Comparison of ENCODE assay signal across 8 cellular contexts in the genomic region with DNA sequence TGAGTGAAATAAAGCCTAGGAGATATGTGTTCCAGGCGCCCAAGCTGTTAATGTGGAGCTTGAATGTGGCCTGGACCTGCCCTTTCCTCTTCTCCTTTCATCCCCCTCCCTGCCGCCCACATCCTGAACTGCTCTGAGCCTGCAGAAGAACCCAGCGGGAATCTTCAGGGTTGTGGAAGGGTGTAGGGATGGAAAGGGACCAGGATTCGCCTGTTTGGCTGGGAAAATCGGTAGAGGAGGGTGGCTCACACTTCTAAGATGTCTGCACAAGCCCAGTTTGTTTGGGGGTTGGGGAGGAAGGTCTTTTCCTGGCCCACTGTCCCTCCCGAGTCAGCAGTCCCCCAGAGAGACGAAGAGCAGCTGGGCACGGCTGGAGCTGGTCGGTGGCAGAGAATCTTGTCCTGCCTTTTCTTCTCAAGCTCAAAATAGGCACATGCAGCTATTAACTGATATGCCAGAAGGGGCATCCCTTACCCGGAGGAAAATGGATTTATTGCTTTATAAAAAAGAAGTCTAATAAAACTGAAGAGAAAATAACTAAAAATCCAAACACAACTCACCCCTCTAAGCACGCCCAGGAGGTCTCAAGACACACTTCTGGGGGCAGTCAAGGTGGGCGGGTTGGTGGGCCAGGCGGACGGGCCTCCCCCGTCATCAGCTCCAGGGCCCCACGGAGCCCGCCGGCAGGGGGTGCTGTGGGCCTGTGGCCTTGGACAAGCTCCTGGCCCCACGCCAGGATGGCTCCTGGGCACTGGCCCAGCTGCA. TPM values are rescaled to one million over a fixed set of nuclear protein-coding genes. Genes with fewer than 3 reads are reported as not detected.
DNase-seq lines count a peak whose midpoint lies in the region; ATAC-seq and TF ChIP-seq lines count a peak whose summit lies in the region.

No MANE protein-coding gene starts in this region.

- H3K4me1 ChIP-seq in mesendoderm (ENCODE audit: control insufficient read depth, low read depth, low read length): no peaks in the 10 kb centered on the region

- H3K4me3 ChIP-seq in AG04450 (ENCODE audit: low read depth, low read length) (no peak overlapping the region), mesendoderm (ENCODE audit: low read length) (no peak overlapping the region)

- H2BK15ac ChIP-seq in mesendoderm (replicated peaks; ENCODE audit: low read depth): no peak overlapping the region

- H3K79me1 ChIP-seq in mesendoderm (ENCODE audit: low read length): no peaks in the 10 kb centered on the region

- no peaks in the 10 kb centered on the region; the same call in 1 of the 2 replicates for H3K9me3 ChIP-seq in AG04450 (ENCODE audit: control insufficient read depth, insufficient read depth, low read length)

- peak overlapping the region; percentile 20 for H3K56ac ChIP-seq in mesendoderm (ENCODE audit: low read length)

- intact Hi-C loops in activated CD8-positive, alpha-beta T cell treated with anti-CD3 and anti-CD28 coated beads for 36 hours (cut with micrococcal nuclease): loop anchor here (1.0 kb wide), 1 partner anchor 56 kb away; no protein-coding TSS in a partner anchor

- no peak overlapping the region for H3K9ac ChIP-seq in mesendoderm (ENCODE audit: low read length)

- no CpG with 5 or more reads among the region's 19 CpGs for WGBS in mesendoderm (ENCODE audit: extremely low coverage, insufficient coverage, low lambda C conversion rate)

- no peak overlapping the region for H2BK120ac ChIP-seq in mesendoderm (ENCODE audit: low read depth, low read length)

- H3K27me3 ChIP-seq in AG04450 (ENCODE audit: control insufficient read depth, insufficient read depth, low read length): peaks cover 2% of the 10 kb centered on the region
- H3K27me3 ChIP-seq in mesendoderm (ENCODE audit: insufficient read depth, low read length, poor library complexity): no peaks in the 10 kb centered on the region

- peaks cover 10% of the 10 kb centered on the region for H3K4me1 Mint-ChIP-seq in activated CD8-positive, alpha-beta T cell treated with anti-CD3 and anti-CD28 coated beads for 36 hours (ENCODE audit: low read depth)

- H3K23ac ChIP-seq in mesendoderm (ENCODE audit: low read length): no peak overlapping the region

- no peaks in the 10 kb centered on the region for H3K27me3 Mint-ChIP-seq in activated CD8-positive, alpha-beta T cell treated with anti-CD3 and anti-CD28 coated beads for 36 hours

- ATAC-seq in activated CD8-positive, alpha-beta T cell treated with anti-CD3 and anti-CD28 coated beads for 36 hours: peak; percentile 90
- no peak for ATAC-seq in HG02870 (IDR thresholded peaks at IDR 0.05; ENCODE audit: unreplicated experiment)

- no peak overlapping the region for H3K18ac ChIP-seq in mesendoderm (ENCODE audit: low read length)

- H3K4ac ChIP-seq in mesendoderm (ENCODE audit: low read depth, low read length): no peak overlapping the region

- no peak overlapping the region for H3K27ac Mint-ChIP-seq in activated CD8-positive, alpha-beta T cell treated with anti-CD3 and anti-CD28 coated beads for 36 hours

- H3K36me3 Mint-ChIP-seq in activated CD8-positive, alpha-beta T cell treated with anti-CD3 and anti-CD28 coated beads for 36 hours (ENCODE audit: low read depth): no peaks in the 10 kb centered on the region

- CTCF ChIA-PET in AG04450 (lab: Charles Lee): interaction anchor here (0.5 to 5.1 kb wide), 39 partner anchors 9 to 530 kb away, joined by 3 to 71 read pairs (median 4); a partner anchor contains a TSS
- CTCF ChIA-PET in activated CD8-positive, alpha-beta T cell treated with anti-CD3 and anti-CD28 coated beads for 36 hours (lab: Charles Lee): interaction anchor here (0.6 to 11.8 kb wide), 32 partner anchors 9 to 209 kb away, joined by 3 to 243 read pairs (median 4); a partner anchor contains a TSS

- H3K36me3 ChIP-seq in mesendoderm (ENCODE audit: control insufficient read depth, insufficient read depth, low read length): no peaks in the 10 kb centered on the region

- H3K27ac ChIP-seq in AG04450 (ENCODE audit: low read depth, low read length) (no peak overlapping the region), mesendoderm (ENCODE audit: low read depth, low read length) (peak overlapping the region; percentile 16)

- H2AK5ac ChIP-seq in mesendoderm (ENCODE audit: low read length): no peak overlapping the region

- POLR2A ChIA-PET in AG04450 (lab: Yijun Ruan, JAX): interaction anchor here (0.5 to 1.5 kb wide), 11 partner anchors 12 to 615 kb away, joined by 3 to 18 read pairs (median 4); a partner anchor contains a TSS
- POLR2A ChIA-PET in activated CD8-positive, alpha-beta T cell treated with anti-CD3 and anti-CD28 coated beads for 36 hours (lab: Charles Lee): interaction anchor here (0.9 to 1.5 kb wide), 4 partner anchors 8 to 58 kb away, joined by 3 to 11 read pairs (median 4); a partner anchor contains a TSS

- H3K79me2 ChIP-seq in mesendoderm (ENCODE audit: control insufficient read depth, insufficient read depth, low read length): no peaks in the 10 kb centered on the region

- no peak overlapping the region for H4K5ac ChIP-seq in mesendoderm (ENCODE audit: low read length)

- H4K8ac ChIP-seq in mesendoderm (ENCODE audit: low read depth, low read length): no peak overlapping the region

- no peaks in the 10 kb centered on the region for H3K9me3 Mint-ChIP-seq in activated CD8-positive, alpha-beta T cell treated with anti-CD3 and anti-CD28 coated beads for 36 hours

- H2BK5ac ChIP-seq in mesendoderm (ENCODE audit: low read length): no peak overlapping the region

- H3K4me2 ChIP-seq in mesendoderm (ENCODE audit: low read length): no peak overlapping the region

- DNase-seq in AG04450 (ENCODE audit: low read depth, low spot score) (peak; percentile 55), GM19240 (ENCODE audit: insufficient read length, low spot score) (peak; percentile 79), NCI-H460 (ENCODE audit: extremely low read depth, low read depth) (peak; percentile 75), mesendoderm (peak; percentile 79)
- peak; percentile 86 for DNase-seq in activated CD8-positive, alpha-beta T cell treated with anti-CD3 and anti-CD28 coated beads for 36 hours
- peak; percentile 13 for DNase-seq in effector CD8-positive, alpha-beta T cell (lab: John Stamatoyannopoulos, UW)
- DNase-seq in stimulated activated CD8-positive, alpha-beta memory T cell treated with anti-CD3 and anti-CD28 coated beads, Interleukin-7, amount 100 ng/mL, for 24 hours (ENCODE audit: low read depth): peak; percentile 40

- TF ChIP-seq CTCF in AG04450 (IDR thresholded peaks at IDR 0.05; ENCODE audit: low read depth, low read length): peak; percentile 92
- TF ChIP-seq CTCF in activated CD8-positive, alpha-beta T cell treated with anti-CD3 and anti-CD28 coated beads for 36 hours (IDR thresholded peaks at IDR 0.05): peak; percentile 90

- H3K4me3 Mint-ChIP-seq in activated CD8-positive, alpha-beta T cell treated with anti-CD3 and anti-CD28 coated beads for 36 hours: no peak overlapping the region

RNA-seq across cellular contexts. Expression of a gene that starts 11.5 kb away (rescaled TPM):
- polyA plus RNA-seq in AG04450 (2011; rRNA removed): 47.9 and 53.6 TPM in 2 replicates
- 22.3 and 25.6 TPM in 2 replicates for polyA minus RNA-seq in AG04450 (2011; rRNA and poly(A)+ RNA removed)
- 26.6 and 28.4 TPM in 2 replicates for total RNA-seq in NCI-H460 (2014; rRNA removed; shearing (Covaris generic))
- 16.2 and 26.6 TPM in 2 replicates for polyA plus RNA-seq in NCI-H460 (2014; cell fraction: nucleus; rRNA removed)
- total RNA-seq in activated CD8-positive, alpha-beta T cell treated with anti-CD3 and anti-CD28 coated beads for 36 hours: 10 to 100 TPM; 31.7 to 34.4 TPM
- polyA plus RNA-seq in mesendoderm (2013, experiment 1 of 2): 51.5 TPM
- polyA plus RNA-seq in mesendoderm (2013, experiment 2 of 2): 53.0 TPM

RNA-seq across cellular contexts. Expression of a gene that starts 54.5 kb away (rescaled TPM):
- polyA plus RNA-seq in AG04450 (2011; rRNA removed): 5.3 and 6.8 TPM in 2 replicates
- polyA minus RNA-seq in AG04450 (2011; rRNA and poly(A)+ RNA removed): 10.6 and 14.3 TPM in 2 replicates
- total RNA-seq in NCI-H460 (2014; rRNA removed; shearing (Covaris generic)): 0.92 and 1.3 TPM in 2 replicates
- 2.2 and 11.8 TPM in 2 replicates for polyA plus RNA-seq in NCI-H460 (2014; cell fraction: nucleus; rRNA removed)
- total RNA-seq in activated CD8-positive, alpha-beta T cell treated with anti-CD3 and anti-CD28 coated beads for 36 hours: 1 to 10 TPM; 5.6 to 5.7 TPM
- 6.4 TPM for polyA plus RNA-seq in mesendoderm (2013, experiment 1 of 2)
- 7.3 TPM for polyA plus RNA-seq in mesendoderm (2013, experiment 2 of 2)

RNA-seq across cellular contexts. Expression of a gene that starts 57.7 kb away (rescaled TPM):
- polyA plus RNA-seq in AG04450 (2011; rRNA removed): 23.8 and 25.9 TPM in 2 replicates
- 26.9 and 37.9 TPM in 2 replicates for polyA minus RNA-seq in AG04450 (2011; rRNA and poly(A)+ RNA removed)
- 20.0 and 35.9 TPM in 2 replicates for total RNA-seq in NCI-H460 (2014; rRNA removed; shearing (Covaris generic))
- 11.7 and 26.5 TPM in 2 replicates for polyA plus RNA-seq in NCI-H460 (2014; cell fraction: nucleus; rRNA removed)
- total RNA-seq in activated CD8-positive, alpha-beta T cell treated with anti-CD3 and anti-CD28 coated beads for 36 hours: 10 to 100 TPM; 16.5 to 16.7 TPM
- 15.1 TPM for polyA plus RNA-seq in mesendoderm (2013, experiment 1 of 2)
- polyA plus RNA-seq in mesendoderm (2013, experiment 2 of 2): 14.1 TPM

Comparison
In these comparisons a context has a peak if more than half of its experiments do, and no peak if none do; other contexts are left out.
1. DNase-seq: peak in every context shown above with its lines; median percentile 86 in activated CD8-positive, alpha-beta T cell treated with anti-CD3 and anti-CD28 coated beads for 36 hours; 79 in GM19240; 79 in mesendoderm; 75 in NCI-H460; 55 in AG04450; 40 in stimulated activated CD8-positive, alpha-beta memory T cell treated with anti-CD3 and anti-CD28 coated beads, Interleukin-7, amount 100 ng/mL, for 24 hours; 13 in effector CD8-positive, alpha-beta T cell.